ENCODE assay signal across 29 cellular contexts in genomic region chr12:1781770-1782169, GRCh38. TPM values are rescaled to one million over a fixed set of nuclear protein-coding genes. Genes with fewer than 3 reads are reported as not detected.
A peak's percentile ranks its signal among the peaks of the same experiment; 100 is the strongest.
DNase-seq lines count a peak whose midpoint lies in the region; ATAC-seq, FAIRE-seq and TF ChIP-seq lines count a peak whose summit lies in the region.
"Had no signal": no experiment of that assay in that cellular context is flagged by ENCODE, and none has a peak within 500 bp of the region (broad histone marks: within the 10 kb centered on the region; RNA-seq: fewer than 3 reads in every experiment).

No MANE protein-coding gene starts in this region.

- intact Hi-C loops in uterus (cut with DNase I; ENCODE audit: low total_unique reads) = no loop called here

- H3K4me1 Mint-ChIP-seq in astrocyte (ENCODE audit: low read depth, unreplicated experiment) = peaks cover 36% of the 10 kb centered on the region
- H3K4me1 Mint-ChIP-seq: activated naive CD8-positive, alpha-beta T cell treated with anti-CD3 and anti-CD28 coated beads for 36 hours; naive thymus-derived CD8-positive, alpha-beta T cell had no signal

- H3K4me2 ChIP-seq in astrocyte (ENCODE audit: low read length) = no peak overlapping the region

- H3K36me3 Mint-ChIP-seq in astrocyte (ENCODE audit: low read depth, unreplicated experiment) = peaks cover 10% of the 10 kb centered on the region

- no peaks in the 10 kb centered on the region for H3K9me3 Mint-ChIP-seq in astrocyte (ENCODE audit: unreplicated experiment)
- H3K9me3 Mint-ChIP-seq: activated naive CD8-positive, alpha-beta T cell treated with anti-CD3 and anti-CD28 coated beads for 36 hours; activated T-helper 1 cell treated with anti-CD3 and anti-CD28 coated beads, Interleukin-12 subunit alpha, Interleukin-12 subunit beta, Interleukin-2, Interleukin-4 antibody, amounts not matched to agents 30 ng/mL and 10 ng/mL and 1 ng/mL, durations not matched to agents 14 hours and 24 hours and 36 hours; naive thymus-derived CD8-positive, alpha-beta T cell had no signal

- H3K36me3 ChIP-seq in astrocyte (ENCODE audit: insufficient read depth, low read length) (peaks cover 12% of the 10 kb centered on the region), uterus (no peaks in the 10 kb centered on the region)
- H3K36me3 ChIP-seq: breast epithelium had no signal

- DNase-seq in EL (peak; percentile 26), astrocyte (ENCODE audit: low read depth) (peak; percentile 57), fibroblast of villous mesenchyme (ENCODE audit: low read depth) (peak; percentile 69), retinal pigment epithelial cell (ENCODE audit: low read depth) (peak; percentile 48), uterus (no peak), NCI-H187 treated with DMSO at 0.1 percent for 48 hours (lab: John Stamatoyannopoulos, UW) (no peak), superior temporal gyrus (ENCODE audit: extremely low spot score) (no peak)
- DNase-seq: activated CD4-positive, CD25-positive, alpha-beta regulatory T cell treated with anti-CD3 and anti-CD28 coated beads, Interleukin-2, amount 50 U/mL, for 72 hours; activated naive CD8-positive, alpha-beta T cell treated with anti-CD3 and anti-CD28 coated beads for 36 hours; C1 segment of cervical spinal cord; effector CD4-positive, alpha-beta T cell; Karpas-422; mammary epithelial cell; naive thymus-derived CD8-positive, alpha-beta T cell; NCI-H1048; NCI-H2029; NCI-H446 treated with DMSO at 0.1 percent for 48 hours; RPMI8226; stimulated activated CD4-positive, alpha-beta T cell treated with anti-CD3 and anti-CD28 coated beads, Interleukin-2, amount 100 ng/mL, for 24 hours; stimulated activated naive CD8-positive, alpha-beta T cell treated with anti-CD3 and anti-CD28 coated beads, Interleukin-15, Interleukin-2, amounts not matched to agents 100 U/mL and 50 U/mL, for 24 hours had no signal

- H3K9ac ChIP-seq in astrocyte (ENCODE audit: low read length) = no peak overlapping the region

- TF ChIP-seq POLR2A in uterus (IDR thresholded peaks at IDR 0.05) = no peak

- TF ChIP-seq CTCF in astrocyte (IDR thresholded peaks at IDR 0.05; ENCODE audit: insufficient read depth, low read depth, low read length) = no peak
- no peak for TF ChIP-seq CTCF in fibroblast of villous mesenchyme (IDR thresholded peaks at IDR 0.05; ENCODE audit: insufficient read depth, low read depth, low read length)
- no peak for TF ChIP-seq CTCF in retinal pigment epithelial cell (conservative IDR thresholded peaks at IDR 0.05; ENCODE audit: low read depth, low read length)
- no peak for TF ChIP-seq CTCF in uterus (IDR thresholded peaks at IDR 0.05)

- peaks cover 24% of the 10 kb centered on the region for H4K20me1 ChIP-seq in astrocyte (ENCODE audit: insufficient read depth, low read length)

- ATAC-seq in GM19023 (IDR thresholded peaks at IDR 0.05; ENCODE audit: unreplicated experiment) = no peak
- ATAC-seq: GM12878; naive thymus-derived CD8-positive, alpha-beta T cell; stimulated activated naive CD8-positive, alpha-beta T cell treated with anti-CD3 and anti-CD28 coated beads, Interleukin-15, Interleukin-2, amounts not matched to agents 100 U/mL and 50 U/mL, for 24 hours had no signal

- no peaks in the 10 kb centered on the region for H3K9me3 ChIP-seq in astrocyte (ENCODE audit: insufficient read depth, low read depth, low read length)
- H3K9me3 ChIP-seq in uterus = no peaks in the 10 kb centered on the region
- H3K9me3 ChIP-seq: breast epithelium had no signal

- H3K79me2 ChIP-seq in astrocyte (ENCODE audit: insufficient read depth, low read length) = no peaks in the 10 kb centered on the region

- H3K4me3 Mint-ChIP-seq in astrocyte (ENCODE audit: unreplicated experiment) = no peak overlapping the region
- H3K4me3 Mint-ChIP-seq: activated naive CD8-positive, alpha-beta T cell treated with anti-CD3 and anti-CD28 coated beads for 36 hours; activated T-helper 1 cell treated with anti-CD3 and anti-CD28 coated beads, Interleukin-12 subunit alpha, Interleukin-12 subunit beta, Interleukin-2, Interleukin-4 antibody, amounts not matched to agents 30 ng/mL and 10 ng/mL and 1 ng/mL, durations not matched to agents 14 hours and 24 hours and 36 hours; naive thymus-derived CD8-positive, alpha-beta T cell had no signal

- no peaks in the 10 kb centered on the region for H3K27me3 ChIP-seq in astrocyte (ENCODE audit: insufficient read depth, low read length)
- no peaks in the 10 kb centered on the region for H3K27me3 ChIP-seq in uterus
- H3K27me3 ChIP-seq: breast epithelium had no signal

- H2AFZ ChIP-seq in astrocyte (ENCODE audit: low read depth, low read length) = no peak overlapping the region

- no peak overlapping the region for H3K27ac Mint-ChIP-seq in astrocyte (ENCODE audit: unreplicated experiment)
- H3K27ac Mint-ChIP-seq: activated naive CD8-positive, alpha-beta T cell treated with anti-CD3 and anti-CD28 coated beads for 36 hours; activated T-helper 1 cell treated with anti-CD3 and anti-CD28 coated beads, Interleukin-12 subunit alpha, Interleukin-12 subunit beta, Interleukin-2, Interleukin-4 antibody, amounts not matched to agents 30 ng/mL and 10 ng/mL and 1 ng/mL, durations not matched to agents 14 hours and 24 hours and 36 hours had no signal

- FAIRE-seq in astrocyte (lab: Jason Lieb, UNC) = no peak
- FAIRE-seq: G401.6, islet of Langerhans had no signal

- H3K4me1 ChIP-seq in astrocyte (ENCODE audit: insufficient read depth, low read length) = peaks cover 24% of the 10 kb centered on the region
- H3K4me1 ChIP-seq in uterus = no peaks in the 10 kb centered on the region

- H3K27ac ChIP-seq in astrocyte (ENCODE audit: low read depth, low read length) = no peak overlapping the region
- no peak overlapping the region for H3K27ac ChIP-seq in uterus
- H3K27ac ChIP-seq: breast epithelium had no signal

- H3K27me3 Mint-ChIP-seq in astrocyte (ENCODE audit: low read depth, unreplicated experiment) = no peaks in the 10 kb centered on the region
- H3K27me3 Mint-ChIP-seq: activated naive CD8-positive, alpha-beta T cell treated with anti-CD3 and anti-CD28 coated beads for 36 hours; naive thymus-derived CD8-positive, alpha-beta T cell had no signal

- no peak overlapping the region for H3K4me3 ChIP-seq in astrocyte (ENCODE audit: insufficient read depth, low read depth, low read length)
- no peak overlapping the region for H3K4me3 ChIP-seq in fibroblast of villous mesenchyme (ENCODE audit: low read depth, low read length)
- H3K4me3 ChIP-seq in retinal pigment epithelial cell (ENCODE audit: low read length) = no peak overlapping the region
- H3K4me3 ChIP-seq in uterus = no peak overlapping the region
- H3K4me3 ChIP-seq: breast epithelium, GM12878 had no signal

RNA-seq across cellular contexts. Expression of gene LRTM2, which starts 38.6 kb away (rescaled TPM):
- not detected in 2 replicates for total RNA-seq in astrocyte
- not detected in 2 replicates for total RNA-seq in fibroblast of villous mesenchyme
- total RNA-seq in uterus = not detected
- total RNA-seq: activated CD8-positive, alpha-beta memory T cell treated with anti-CD3 and anti-CD28 coated beads for 36 hours; activated naive CD8-positive, alpha-beta T cell treated with anti-CD3 and anti-CD28 coated beads for 36 hours; activated T-helper 1 cell treated with anti-CD3 and anti-CD28 coated beads, Interleukin-12 subunit alpha, Interleukin-12 subunit beta, Interleukin-2, Interleukin-4 antibody, amounts not matched to agents 30 ng/mL and 10 ng/mL and 1 ng/mL, durations not matched to agents 14 hours and 24 hours and 36 hours; breast epithelium; GM12878; mammary epithelial cell; skeletal muscle tissue; urinary bladder had no signal

Comparison
In these comparisons a context has a peak if more than half of its experiments do, and no peak if none do; other contexts are left out.
1. DNase-seq: peak in EL (single experiment), astrocyte (single experiment), fibroblast of villous mesenchyme (single experiment) and retinal pigment epithelial cell (single experiment); none in uterus (0 of 2), NCI-H187 treated with DMSO at 0.1 percent for 48 hours (single experiment) and superior temporal gyrus (single experiment).